ENCODE assay signal across 1 cellular context in the genomic region with DNA sequence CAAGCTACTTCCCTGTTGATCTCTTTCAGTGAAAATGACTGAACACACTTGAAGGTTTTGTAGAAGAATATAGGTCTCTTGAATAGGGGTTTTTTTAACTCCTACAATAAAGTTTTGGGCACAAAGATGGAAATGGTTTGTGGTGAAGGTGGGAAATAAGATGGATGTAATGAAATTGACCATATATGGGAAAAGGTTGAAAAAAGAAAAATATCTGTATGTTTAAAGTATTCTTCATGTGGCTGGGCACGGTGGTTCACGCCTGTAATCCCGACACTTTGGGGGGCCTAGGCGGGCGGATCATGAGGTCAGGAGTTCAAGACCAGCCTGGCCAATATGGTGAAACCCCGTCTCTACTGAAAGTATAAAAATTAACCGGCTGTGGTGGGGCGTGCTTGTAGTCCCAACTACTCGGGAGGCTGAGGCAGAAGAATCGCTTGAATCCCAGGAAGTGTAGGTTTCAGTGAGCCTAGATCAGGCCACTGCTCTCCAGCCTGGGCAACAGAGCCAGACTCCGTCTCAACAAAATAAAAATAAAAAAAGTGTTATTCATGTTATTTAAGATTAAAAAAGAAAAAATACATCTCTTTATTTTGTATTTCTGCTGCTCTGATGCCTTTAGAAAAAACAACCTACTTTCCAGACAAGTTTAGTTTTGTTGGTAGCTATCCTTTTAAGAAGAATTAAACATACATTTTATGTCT.
TF ChIP-seq lines count a peak whose summit lies in the region.

No MANE protein-coding gene starts in this region.

TF ChIP-seq in neural cell, 6 proteins besides CTCF, POLR2A, EP300 and RAD21 (continued from another document):
- TF ChIP-seq EZH2 (IDR thresholded peaks at IDR 0.05; ENCODE audit: borderline replicate concordance, insufficient read depth, low read length, poor library complexity, severe bottlenecking), result no peak
